In the genomic region with DNA sequence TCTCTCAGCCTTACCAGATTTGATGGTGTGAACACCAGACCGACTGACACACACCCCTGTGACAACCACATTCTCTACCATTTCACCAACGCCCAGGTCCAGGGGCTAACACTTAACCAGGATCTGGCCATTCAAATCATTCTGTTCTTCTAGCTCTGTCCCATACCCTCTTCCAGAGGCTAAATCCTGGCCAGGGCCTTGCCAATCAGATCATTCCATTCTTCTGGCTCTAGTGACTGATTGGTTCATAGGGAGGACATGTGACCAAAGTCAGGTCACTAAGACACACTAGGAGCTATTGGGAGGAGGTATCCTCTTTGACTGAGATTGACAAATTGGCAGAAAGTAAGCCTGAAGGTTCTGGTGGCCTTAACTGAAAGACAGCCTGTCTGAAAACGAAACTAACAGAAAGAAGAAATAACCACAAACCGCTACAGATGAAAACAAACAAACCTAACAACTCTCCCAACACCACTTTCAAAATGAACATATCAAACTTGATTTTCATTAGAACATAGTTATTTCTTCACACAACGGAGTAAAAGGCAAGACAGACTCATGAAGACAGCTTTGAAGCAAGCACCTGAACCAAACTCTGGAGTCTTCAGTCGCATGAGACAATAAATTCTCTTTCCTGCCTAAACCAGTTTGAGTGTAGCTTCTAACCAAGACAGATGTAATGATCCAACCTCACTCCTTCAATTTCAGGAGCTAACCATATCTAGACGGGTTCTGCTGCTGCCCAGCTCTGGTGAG, we compare ENCODE assay signal across 9 cellular contexts.
DNase-seq lines count a peak whose midpoint lies in the region; ATAC-seq lines count a peak whose summit lies in the region.
"Had no signal": no experiment of that assay in that cellular context is flagged by ENCODE, and none has a peak within 500 bp of the region (broad histone marks: within the 10 kb centered on the region; RNA-seq: fewer than 3 reads in every experiment).

No MANE protein-coding gene starts in this region.

- peaks cover 21% of the 10 kb centered on the region; the same call in 1 of the 2 replicates for H3K36me3 ChIP-seq in Karpas-422 (ENCODE audit: insufficient read depth, low read length)

- no peaks in the 10 kb centered on the region for H3K9me2 ChIP-seq in Karpas-422 (replicated peaks; ENCODE audit: insufficient read depth, low read length)

- no peaks in the 10 kb centered on the region for H3K27me3 Mint-ChIP-seq in effector memory CD8-positive, alpha-beta T cell

- H3K9me3 Mint-ChIP-seq in effector memory CD8-positive, alpha-beta T cell, result no peaks in the 10 kb centered on the region

- H3K4me3 ChIP-seq in Karpas-422 (ENCODE audit: low read length), result no peak overlapping the region
- H3K4me3 ChIP-seq: SK-N-MC had no signal

- no peaks in the 10 kb centered on the region for H3K27me3 ChIP-seq in Karpas-422 (ENCODE audit: low read length)

- DNase-seq in Karpas-422, result no peak
- DNase-seq in effector memory CD8-positive, alpha-beta T cell, result peak; percentile 25 to 49 (median 46)
- DNase-seq in NCI-H524 (lab: John Stamatoyannopoulos, UW), result no peak
- DNase-seq in DMS79 treated with DMSO at 0.1 percent for 48 hours (lab: John Stamatoyannopoulos, UW), result no peak
- no peak for DNase-seq in AG08396 (ENCODE audit: low spot score)
- no peak for DNase-seq in NCI-H2227 treated with DMSO at 0.1 percent for 48 hours (lab: John Stamatoyannopoulos, UW)

- no peak overlapping the region for H2AFZ ChIP-seq in Karpas-422 (ENCODE audit: low read length)

- H3K36me3 Mint-ChIP-seq in effector memory CD8-positive, alpha-beta T cell (ENCODE audit: insufficient read depth), result peaks cover 39% of the 10 kb centered on the region

- no peak overlapping the region for H3K9ac ChIP-seq in Karpas-422 (ENCODE audit: low read length)

- ATAC-seq in GM18867 (IDR thresholded peaks at IDR 0.05; ENCODE audit: unreplicated experiment), result peak; percentile 99
- peak; percentile 97 for ATAC-seq in GM21737 (IDR thresholded peaks at IDR 0.05; ENCODE audit: unreplicated experiment)
- ATAC-seq in effector memory CD8-positive, alpha-beta T cell (replicated peaks), result peak; percentile 91

- peaks cover 22% of the 10 kb centered on the region for H3K4me1 ChIP-seq in Karpas-422 (ENCODE audit: low read length)

- H3K27ac ChIP-seq in Karpas-422 (ENCODE audit: low read length), result peak overlapping the region; percentile 43
- H3K27ac ChIP-seq: SK-N-MC had no signal

- H3K4me3 Mint-ChIP-seq in effector memory CD8-positive, alpha-beta T cell, result peak overlapping the region; percentile 78 to 79

- H4K20me1 ChIP-seq in Karpas-422 (ENCODE audit: insufficient read depth, low read depth, low read length), result no peaks in the 10 kb centered on the region

- no peak overlapping the region for H3K4me2 ChIP-seq in Karpas-422 (ENCODE audit: low read depth, low read length, poor library complexity, severe bottlenecking)

- peaks cover 28% of the 10 kb centered on the region for H3K79me2 ChIP-seq in Karpas-422 (ENCODE audit: low read length)

- peak overlapping the region; percentile 96 for H3K27ac Mint-ChIP-seq in effector memory CD8-positive, alpha-beta T cell

- H3K9me3 ChIP-seq in Karpas-422 (ENCODE audit: low read length), result no peaks in the 10 kb centered on the region

- H3K4me1 Mint-ChIP-seq in effector memory CD8-positive, alpha-beta T cell (ENCODE audit: low read depth in 2 of 2), result peaks cover 45 to 54% of the 10 kb centered on the region in 2 donors

Comparison
In these comparisons a context has a peak if more than half of its experiments do, and no peak if none do; other contexts are left out.
1. DNase-seq: peak in effector memory CD8-positive, alpha-beta T cell (3 of 3); none in Karpas-422 (single experiment), NCI-H524 (0 of 2), DMS79 treated with DMSO at 0.1 percent for 48 hours (single experiment), AG08396 (single experiment) and NCI-H2227 treated with DMSO at 0.1 percent for 48 hours (single experiment).
2. Peak in every context shown above with its lines, with median percentiles within 50 percentile points of each other: ATAC-seq.